1 cellular context compared by ENCODE assay signal in the genomic region with DNA sequence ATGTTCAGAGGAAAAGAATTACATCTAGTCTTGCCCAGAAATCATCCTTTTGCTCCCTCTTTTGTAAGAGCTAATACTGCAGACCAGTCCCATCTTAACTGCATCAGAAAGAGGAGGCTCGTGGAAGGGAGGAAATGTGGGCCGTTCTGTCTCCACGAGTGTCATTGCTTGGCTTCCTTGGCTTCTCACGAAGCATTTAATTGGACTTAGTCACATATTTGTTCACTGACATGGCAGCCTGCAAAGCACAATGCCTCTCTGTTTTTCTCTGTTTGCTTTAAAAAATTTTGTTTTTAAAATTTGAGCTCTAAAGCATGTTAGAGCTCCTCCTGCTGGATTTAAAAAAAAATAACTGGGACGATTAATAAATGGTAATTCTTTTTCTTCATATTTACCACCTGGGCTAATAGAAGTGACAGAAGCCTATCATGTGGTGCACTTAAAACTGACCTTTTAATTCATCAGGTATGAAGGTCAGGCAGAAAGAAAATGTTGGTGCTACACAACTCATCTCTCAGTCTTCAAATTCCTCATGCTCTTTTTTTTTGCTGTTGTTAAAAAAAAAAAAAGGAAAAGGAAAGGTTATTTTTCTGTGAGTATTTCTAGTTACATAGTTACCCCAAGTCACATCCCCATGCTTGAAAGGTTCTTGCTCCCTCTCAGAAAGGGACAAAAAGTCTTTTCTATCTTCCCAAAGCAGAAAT.
TF ChIP-seq lines count a peak whose summit lies in the region.

No MANE protein-coding gene starts in this region.

TF ChIP-seq in GM23338, 12 proteins besides CTCF, POLR2A, EP300 and RAD21 (continued from another document):
- no peak for TF ChIP-seq ZNF462 (CRISPR knock-in tag; IDR thresholded peaks at IDR 0.05)
- TF ChIP-seq ZNF114 (CRISPR knock-in tag; IDR thresholded peaks at IDR 0.05), result no peak
- no peak for TF ChIP-seq NANOG (IDR thresholded peaks at IDR 0.05; ENCODE audit: borderline replicate concordance)
